11 cellular contexts compared by ENCODE assay signal in the genomic region with DNA sequence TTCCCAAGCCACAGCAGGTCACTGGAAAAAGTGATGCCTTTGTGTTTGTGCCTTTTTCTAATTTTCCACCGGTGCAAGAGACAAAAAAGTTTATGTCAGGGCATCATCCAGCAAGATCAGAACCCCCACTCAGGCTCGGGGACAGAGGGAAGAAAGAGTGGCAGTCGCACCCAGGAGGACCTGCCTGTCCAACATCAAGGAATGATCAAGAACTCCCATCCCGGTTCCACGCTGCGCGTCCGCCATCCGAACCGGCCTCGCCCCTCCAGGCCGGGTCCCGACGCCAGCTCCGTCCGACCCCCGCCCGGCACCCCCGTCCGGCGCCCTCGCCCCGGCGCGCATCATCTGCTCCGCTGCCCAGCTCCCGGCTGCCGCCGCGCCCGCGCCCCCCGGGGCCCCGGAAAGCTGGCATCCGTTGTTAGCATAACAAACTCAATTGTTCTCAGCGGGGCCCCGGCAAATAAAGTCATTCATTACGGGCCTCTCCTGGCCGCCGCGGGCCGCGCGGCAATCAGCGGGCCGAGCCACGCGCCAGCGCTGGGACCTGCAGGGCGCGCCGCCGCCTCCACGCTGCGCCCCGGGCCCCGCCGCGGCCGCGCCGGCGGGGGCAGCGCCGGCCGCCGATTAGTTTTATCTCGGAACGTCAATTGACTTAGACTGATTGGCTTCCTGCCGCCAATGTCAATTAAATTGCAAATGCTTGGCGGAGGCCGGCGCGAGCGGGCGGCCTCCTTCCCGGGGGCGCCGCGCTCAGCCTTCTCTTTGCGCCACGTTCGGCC. TPM values are rescaled to one million over a fixed set of nuclear protein-coding genes. Genes with fewer than 3 reads are reported as not detected.
A peak's percentile ranks its signal among the peaks of the same experiment; 100 is the strongest.
DNase-seq lines count a peak whose midpoint lies in the region; ATAC-seq and TF ChIP-seq lines count a peak whose summit lies in the region.
"Had no signal": no experiment of that assay in that cellular context is flagged by ENCODE, and none has a peak within 500 bp of the region (broad histone marks: within the 10 kb centered on the region; RNA-seq: fewer than 3 reads in every experiment).

No MANE protein-coding gene starts in this region.

- H3K27ac Mint-ChIP-seq in activated CD8-positive, alpha-beta T cell treated with anti-CD3 and anti-CD28 coated beads for 36 hours, result no peak overlapping the region
- no peak overlapping the region for H3K27ac Mint-ChIP-seq in immature natural killer cell
- no peak overlapping the region for H3K27ac Mint-ChIP-seq in HFFc6

- H3K4me1 ChIP-seq in mammary epithelial cell (ENCODE audit: insufficient read depth, low read length) (peaks cover 5% of the 10 kb centered on the region), breast epithelium (no peaks in the 10 kb centered on the region), thoracic aorta (ENCODE audit: control insufficient read depth in 1 of 2, low read depth in 2 of 2) (peaks cover 0 to 4% of the 10 kb centered on the region in 2 donors)

- no TSS peak for BruUV-seq in mammary epithelial cell (replicated peaks; lab: Mats Ljungman, UMichigan)

- dilution Hi-C loops in mammary epithelial cell (cut with HindIII; ENCODE audit: low sequenced_read_pairs), result no loop called here

- H3K4me2 ChIP-seq in mammary epithelial cell (ENCODE audit: insufficient read depth, low read depth, low read length), result peak overlapping the region; percentile 66

- H3K27ac ChIP-seq in mammary epithelial cell (ENCODE audit: insufficient read depth, low read depth, low read length) (no peak overlapping the region), breast epithelium (no peak overlapping the region), thoracic aorta (no peak overlapping the region)
- H3K27ac ChIP-seq: body of pancreas had no signal

- CTCF ChIA-PET in mammary epithelial cell (lab: Charles Lee; ENCODE audit: low non-redundant PET), result no interaction called here
- CTCF ChIA-PET in activated CD8-positive, alpha-beta T cell treated with anti-CD3 and anti-CD28 coated beads for 36 hours (lab: Charles Lee), result interaction anchor here (0.9 to 8.3 kb wide), 3 partner anchors 112 to 430 kb away, joined by 3 to 105 read pairs (median 3); no protein-coding TSS in a partner anchor

- DNase-seq in mammary epithelial cell, result no peak
- DNase-seq in breast epithelium (ENCODE audit: low spot score in 2 of 2), result no peak
- DNase-seq in activated CD8-positive, alpha-beta T cell treated with anti-CD3 and anti-CD28 coated beads for 36 hours, result no peak
- no peak for DNase-seq in immature natural killer cell
- DNase-seq in thoracic aorta (ENCODE audit: low spot score), result no peak
- no peak for DNase-seq in HFFc6
- no peak for DNase-seq in ACHN
- DNase-seq: substantia nigra had no signal

- peaks cover 61% of the 10 kb centered on the region for H3K27me3 Mint-ChIP-seq in activated CD8-positive, alpha-beta T cell treated with anti-CD3 and anti-CD28 coated beads for 36 hours
- peaks cover 6 to 32% (median 30%) of the 10 kb centered on the region in 3 donors for H3K27me3 Mint-ChIP-seq in immature natural killer cell (ENCODE audit: low read depth in 3 of 3)
- peaks cover 64% of the 10 kb centered on the region for H3K27me3 Mint-ChIP-seq in HFFc6 (ENCODE audit: insufficient read depth)

- H3K79me2 ChIP-seq in mammary epithelial cell (ENCODE audit: insufficient read depth, low read length), result no peaks in the 10 kb centered on the region

- H3K9me3 ChIP-seq in mammary epithelial cell (replicated peaks; ENCODE audit: insufficient read depth, low read length), result no peaks in the 10 kb centered on the region
- peaks cover 0 to 5% of the 10 kb centered on the region in 2 donors for H3K9me3 ChIP-seq in breast epithelium
- no peaks in the 10 kb centered on the region for H3K9me3 ChIP-seq in thoracic aorta

- in situ Hi-C loops in mammary epithelial cell (cut with MboI; ENCODE audit: low sequenced_read_pairs in 2 of 2), result loop anchor here in 1 of 2 donors (5.0 kb wide), 1 partner anchor 114 kb away; no protein-coding TSS in a partner anchor
- in situ Hi-C loops in ACHN (cut with HindIII; ENCODE audit: low pct_ligation_motif_present, low pct_unique_long_range_greater_than_20kb, low sequenced_read_pairs), result no loop called here

- H3K4me3 ChIP-seq in mammary epithelial cell (replicated peaks in 1 of 3; ENCODE audit: insufficient read depth in 1 of 3, low read depth in 2 of 3, low read length in 3 of 3) (no peak overlapping the region), breast epithelium (peak overlapping the region in 1 of 3 donors; percentile 39), thoracic aorta (peak overlapping the region; percentile 27)
- H3K4me3 ChIP-seq: body of pancreas had no signal

- no peaks in the 10 kb centered on the region for H3K36me3 ChIP-seq in mammary epithelial cell (ENCODE audit: insufficient read depth, low read length)
- no peaks in the 10 kb centered on the region for H3K36me3 ChIP-seq in breast epithelium
- no peaks in the 10 kb centered on the region for H3K36me3 ChIP-seq in thoracic aorta

- no peaks in the 10 kb centered on the region for H4K20me1 ChIP-seq in mammary epithelial cell (ENCODE audit: insufficient read depth, low read length)

- H3K4me3 Mint-ChIP-seq in activated CD8-positive, alpha-beta T cell treated with anti-CD3 and anti-CD28 coated beads for 36 hours, result no peak overlapping the region
- H3K4me3 Mint-ChIP-seq in immature natural killer cell, result peak overlapping the region in 3 of 5 donors; percentile 7 to 20 (median 14)
- no peak overlapping the region for H3K4me3 Mint-ChIP-seq in HFFc6

- peak; percentile 20 for ATAC-seq in activated CD8-positive, alpha-beta T cell treated with anti-CD3 and anti-CD28 coated beads for 36 hours
- ATAC-seq in thoracic aorta (ENCODE audit: insufficient number of reproducible peaks, low FRiP score, low read depth), result no peak
- ATAC-seq in HG03045 (IDR thresholded peaks at IDR 0.05; ENCODE audit: unreplicated experiment), result no peak
- ATAC-seq: body of pancreas had no signal

- no peaks in the 10 kb centered on the region for H3K36me3 Mint-ChIP-seq in activated CD8-positive, alpha-beta T cell treated with anti-CD3 and anti-CD28 coated beads for 36 hours (ENCODE audit: low read depth)
- H3K36me3 Mint-ChIP-seq in immature natural killer cell (peaks cover 0 to 8% (median 5%) of the 10 kb centered on the region in 3 donors), HFFc6 (ENCODE audit: low read depth) (peaks cover 11% of the 10 kb centered on the region)

- peaks cover 13% of the 10 kb centered on the region for H3K4me1 Mint-ChIP-seq in activated CD8-positive, alpha-beta T cell treated with anti-CD3 and anti-CD28 coated beads for 36 hours (ENCODE audit: low read depth)
- H3K4me1 Mint-ChIP-seq in immature natural killer cell (peaks cover 0 to 7% of the 10 kb centered on the region in 2 donors), HFFc6 (ENCODE audit: low read depth) (peaks cover 5% of the 10 kb centered on the region; the same call in 1 of the 2 replicates)

- TF ChIP-seq CTCF in mammary epithelial cell (conservative IDR thresholded peaks at IDR 0.05 in 1 of 2, IDR thresholded peaks at IDR 0.05 in 1 of 2; ENCODE audit: extremely low read depth in 1 of 2, insufficient read depth in 1 of 2, low read depth in 1 of 2, low read length in 2 of 2), result no peak
- TF ChIP-seq CTCF in breast epithelium (IDR thresholded peaks at IDR 0.05), result no peak
- no peak for TF ChIP-seq CTCF in activated CD8-positive, alpha-beta T cell treated with anti-CD3 and anti-CD28 coated beads for 36 hours (IDR thresholded peaks at IDR 0.05)
- TF ChIP-seq CTCF in thoracic aorta (IDR thresholded peaks at IDR 0.05), result no peak
- no peak for TF ChIP-seq CTCF in HFFc6 (IDR thresholded peaks at IDR 0.05)

- peaks cover 27% of the 10 kb centered on the region for H3K27me3 ChIP-seq in mammary epithelial cell (ENCODE audit: insufficient read depth, low read length)
- peaks cover 0 to 65% of the 10 kb centered on the region in 2 donors for H3K27me3 ChIP-seq in breast epithelium
- peaks cover 13% of the 10 kb centered on the region for H3K27me3 ChIP-seq in thoracic aorta (replicated peaks; ENCODE audit: insufficient read depth)

- WGBS in mammary epithelial cell (ENCODE audit: low coverage, missing lambda C conversion rate), result no CpG with 5 or more reads among the region's 83 CpGs

- peaks cover 7% of the 10 kb centered on the region for H3K9me3 Mint-ChIP-seq in activated CD8-positive, alpha-beta T cell treated with anti-CD3 and anti-CD28 coated beads for 36 hours
- H3K9me3 Mint-ChIP-seq in immature natural killer cell (peaks cover 8 to 18% (median 9%) of the 10 kb centered on the region in 6 donors), HFFc6 (peaks cover 11% of the 10 kb centered on the region)

- H2AFZ ChIP-seq in mammary epithelial cell (ENCODE audit: low read depth, low read length), result no peak overlapping the region

- H3K9ac ChIP-seq in mammary epithelial cell (ENCODE audit: insufficient read depth, low read length), result no peak overlapping the region

- intact Hi-C loops in mammary epithelial cell (cut with micrococcal nuclease) (no loop called here), breast epithelium (cut with DNase I; ENCODE audit: low total_unique reads) (no loop called here)
- intact Hi-C loops in activated CD8-positive, alpha-beta T cell treated with anti-CD3 and anti-CD28 coated beads for 36 hours (cut with micrococcal nuclease), result no loop called here

- no peak for TF ChIP-seq POLR2A in breast epithelium (IDR thresholded peaks at IDR 0.05)

- POLR2A ChIA-PET in activated CD8-positive, alpha-beta T cell treated with anti-CD3 and anti-CD28 coated beads for 36 hours (lab: Charles Lee), result no interaction called here

RNA-seq across cellular contexts. Expression of gene PAX5, which starts 48.1 kb away (rescaled TPM):
- total RNA-seq in mammary epithelial cell (not detected), breast epithelium (under 1 TPM in 1 of 3 donors, not detected in 2; 0.59 TPM), thoracic aorta (under 1 TPM in 1 of 2 donors, not detected in 1; 0.21 TPM)
- polyA plus RNA-seq in mammary epithelial cell (not detected), immature natural killer cell (under 1 TPM in 1 of 3 donors, not detected in 2; 0.03 TPM)
- not detected for polyA minus RNA-seq in mammary epithelial cell
- total RNA-seq in activated CD8-positive, alpha-beta T cell treated with anti-CD3 and anti-CD28 coated beads for 36 hours, result 1 to 10 TPM in 1 of 2 experiments, under 1 TPM in 1; 0.95 to 1.1 TPM
- total RNA-seq in HFFc6 (2021; fragmentation: NEBNext Ultra II Directional; extraction: Animal tissue kit (Norgen Biotek cat#: 25700)), result not detected
- total RNA-seq: M059J had no signal

Comparison
In these comparisons a context has a peak if more than half of its experiments do, and no peak if none do; other contexts are left out.
1. H3K4me3 Mint-ChIP-seq: peak in immature natural killer cell (3 of 5); none in activated CD8-positive, alpha-beta T cell treated with anti-CD3 and anti-CD28 coated beads for 36 hours (single experiment) and HFFc6 (single experiment).